38 cellular contexts compared by ENCODE assay signal in genomic region chr11:34522188-34522587, GRCh38. TPM values are rescaled to one million over a fixed set of nuclear protein-coding genes. Genes with fewer than 3 reads are reported as not detected.
"Had no signal": no experiment of that assay in that cellular context is flagged by ENCODE, and none has a peak within 500 bp of the region (broad histone marks: within the 10 kb centered on the region; RNA-seq: fewer than 3 reads in every experiment).

No MANE protein-coding gene starts in this region.

- H3K4me1 ChIP-seq: ascending aorta had no signal

- H3K4me3 Mint-ChIP-seq: activated B cell treated with CpG ODN at 0.5 μM for 24 hours; activated CD4-positive, alpha-beta memory T cell treated with anti-CD3 and anti-CD28 coated beads for 36 hours; activated CD4-positive, alpha-beta T cell treated with anti-CD3 and anti-CD28 coated beads, Interleukin-2, amount 10 ng/mL, durations not matched to agents 24 days and 14 days; activated CD8-positive, alpha-beta T cell treated with anti-CD3 and anti-CD28 coated beads for 36 hours; activated naive CD4-positive, alpha-beta T cell treated with anti-CD3 and anti-CD28 coated beads, Interleukin-2, amount 10 ng/mL, durations not matched to agents 7 days and 5 days; activated naive CD4-positive, alpha-beta T cell treated with anti-CD3 and anti-CD28 coated beads, Interleukin-2, amount 50 U/mL, for 24 hours; activated naive CD8-positive, alpha-beta T cell; activated naive CD8-positive, alpha-beta T cell treated with anti-CD3 and anti-CD28 coated beads, Interleukin-2, amount 10 ng/mL, durations not matched to agents 7 days and 5 days; activated naive CD8-positive, alpha-beta T cell treated with anti-CD3 and anti-CD28 coated beads, Interleukin-2, amount 50 U/mL, for 24 hours; activated T-cell treated with anti-CD3 and anti-CD28 coated beads, Interleukin-2, amount 50 U/mL, for 4 hours; activated T-cell treated with anti-CD3 and anti-CD28 coated beads, Interleukin-2, amount 50 U/mL, for 72 hours; activated T-helper 1 cell treated with anti-CD3 and anti-CD28 coated beads, Interleukin-12 subunit alpha, Interleukin-12 subunit beta, Interleukin-2, Interleukin-4 antibody, amounts not matched to agents 30 ng/mL and 10 ng/mL and 1 ng/mL, durations not matched to agents 14 hours and 24 hours and 36 hours; activated T-helper 17 cell treated with anti-CD3 and anti-CD28 coated beads, Interleukin-2, amount 50 U/mL, for 72 hours; brain; central memory CD8-positive, alpha-beta T cell; T-helper 1 cell treated with Interleukin-12 subunit alpha and Interleukin-12 subunit beta and Interleukin-4 antibody, amounts not matched to agents 30 μg/mL and 1 μg/mL, for 36 hours; T-helper 2 cell treated with Interferon-gamma antibody and Interleukin-4, amounts not matched to agents 5 μg/mL and 100 μg/mL, for 36 hours had no signal

- H3K36me3 Mint-ChIP-seq: activated CD4-positive, alpha-beta memory T cell treated with anti-CD3 and anti-CD28 coated beads for 36 hours; activated naive CD4-positive, alpha-beta T cell treated with anti-CD3 and anti-CD28 coated beads, Interleukin-2, amount 10 ng/mL, durations not matched to agents 7 days and 5 days; activated naive CD4-positive, alpha-beta T cell treated with anti-CD3 and anti-CD28 coated beads, Interleukin-2, amount 50 U/mL, for 24 hours; activated naive CD8-positive, alpha-beta T cell; activated naive CD8-positive, alpha-beta T cell treated with anti-CD3 and anti-CD28 coated beads, Interleukin-2, amount 10 ng/mL, durations not matched to agents 7 days and 5 days; brain had no signal

- H3K27ac Mint-ChIP-seq: activated B cell treated with CpG ODN at 0.5 μM for 24 hours; activated CD4-positive, alpha-beta memory T cell treated with anti-CD3 and anti-CD28 coated beads for 36 hours; activated CD4-positive, alpha-beta T cell treated with anti-CD3 and anti-CD28 coated beads, Interleukin-2, amount 10 ng/mL, durations not matched to agents 24 days and 14 days; activated CD8-positive, alpha-beta T cell treated with anti-CD3 and anti-CD28 coated beads for 36 hours; activated naive CD4-positive, alpha-beta T cell treated with anti-CD3 and anti-CD28 coated beads, Interleukin-2, amount 10 ng/mL, durations not matched to agents 7 days and 5 days; activated naive CD4-positive, alpha-beta T cell treated with anti-CD3 and anti-CD28 coated beads, Interleukin-2, amount 50 U/mL, for 24 hours; activated naive CD8-positive, alpha-beta T cell; activated naive CD8-positive, alpha-beta T cell treated with anti-CD3 and anti-CD28 coated beads, Interleukin-2, amount 10 ng/mL, durations not matched to agents 7 days and 5 days; activated naive CD8-positive, alpha-beta T cell treated with anti-CD3 and anti-CD28 coated beads, Interleukin-2, amount 50 U/mL, for 24 hours; activated T-cell treated with anti-CD3 and anti-CD28 coated beads, Interleukin-2, amount 50 U/mL, for 72 hours; activated T-helper 1 cell treated with anti-CD3 and anti-CD28 coated beads, Interleukin-12 subunit alpha, Interleukin-12 subunit beta, Interleukin-2, Interleukin-4 antibody, amounts not matched to agents 30 ng/mL and 10 ng/mL and 1 ng/mL, durations not matched to agents 14 hours and 24 hours and 36 hours; activated T-helper 17 cell treated with anti-CD3 and anti-CD28 coated beads, Interleukin-2, amount 50 U/mL, for 72 hours; brain; T-helper 1 cell treated with Interleukin-12 subunit alpha and Interleukin-12 subunit beta and Interleukin-4 antibody, amounts not matched to agents 30 μg/mL and 1 μg/mL, for 36 hours; T-helper 2 cell treated with Interferon-gamma antibody and Interleukin-4, amounts not matched to agents 5 μg/mL and 100 μg/mL, for 36 hours had no signal

- H3K27ac ChIP-seq: ascending aorta, cardiac muscle cell, VCaP had no signal

- H3K27me3 ChIP-seq: ascending aorta, cardiac muscle cell had no signal

- H3K9me3 ChIP-seq: ascending aorta had no signal

- DNase-seq: activated B cell treated with CpG ODN at 0.5 μM for 24 hours; activated CD4-positive, alpha-beta memory T cell treated with anti-CD3 and anti-CD28 coated beads for 36 hours; activated CD4-positive, alpha-beta T cell treated with anti-CD3 and anti-CD28 coated beads for 4 hours; activated CD4-positive, alpha-beta T cell treated with anti-CD3 and anti-CD28 coated beads, Interleukin-2, amount 10 ng/mL, durations not matched to agents 24 days and 14 days; activated CD4-positive, alpha-beta T cell treated with anti-CD3 and anti-CD28 coated beads, Interleukin-2, amount 50 U/mL, for 1 hour; activated CD4-positive, alpha-beta T cell treated with anti-CD3 and anti-CD28 coated beads, Interleukin-2, amount 50 U/mL, for 4 hours; activated CD4-positive, CD25-positive, alpha-beta regulatory T cell treated with anti-CD3 and anti-CD28 coated beads, Interleukin-2, amount 50 U/mL, for 72 hours; activated CD8-positive, alpha-beta memory T cell treated with anti-CD3 and anti-CD28 coated beads, Interleukin-2, amount 50 U/mL, for 4 hours; activated CD8-positive, alpha-beta T cell treated with anti-CD3 and anti-CD28 coated beads for 36 hours; activated effector memory CD4-positive, alpha-beta T cell treated with Interleukin-2 at 50 U/mL for 16 hours; activated gamma-delta T cell; activated naive CD4-positive, alpha-beta T cell treated with anti-CD3 and anti-CD28 coated beads, Interleukin-2, amount 10 ng/mL, durations not matched to agents 7 days and 5 days; activated naive CD4-positive, alpha-beta T cell treated with Interleukin-2 at 50 U/mL for 16 hours; activated naive CD8-positive, alpha-beta T cell treated with anti-CD3 and anti-CD28 coated beads, Interleukin-2, amount 10 ng/mL, durations not matched to agents 7 days and 5 days; activated naive CD8-positive, alpha-beta T cell treated with anti-CD3 and anti-CD28 coated beads, Interleukin-2, amount 50 U/mL, for 24 hours; activated T-cell treated with anti-CD3 and anti-CD28 coated beads for 4 hours; activated T-cell treated with anti-CD3 and anti-CD28 coated beads, Interleukin-2, amount 50 U/mL, for 1 hour; activated T-cell treated with anti-CD3 and anti-CD28 coated beads, Interleukin-2, amount 50 U/mL, for 4 hours; activated T-cell treated with anti-CD3 and anti-CD28 coated beads, Interleukin-2, amount 50 U/mL, for 72 hours; amygdala; anterior cingulate cortex; caudate nucleus; cerebellar nuclear complex; T-helper 1 cell; T-helper 2 cell; T-helper 9 cell had no signal

- H3K36me3 ChIP-seq: ascending aorta, cardiac muscle cell had no signal

- ATAC-seq: activated CD8-positive, alpha-beta T cell treated with anti-CD3 and anti-CD28 coated beads for 36 hours; activated naive CD8-positive, alpha-beta T cell treated with anti-CD3 and anti-CD28 coated beads, Interleukin-2, amount 50 U/mL, for 24 hours; activated T-cell treated with anti-CD3 and anti-CD28 coated beads, Interleukin-2, amount 50 U/mL, for 4 hours; activated T-cell treated with anti-CD3 and anti-CD28 coated beads, Interleukin-2, amount 50 U/mL, for 72 hours; activated T-helper 17 cell treated with anti-CD3 and anti-CD28 coated beads, Interleukin-2, amount 50 U/mL, for 72 hours had no signal

- H3K4me1 Mint-ChIP-seq: activated B cell treated with CpG ODN at 0.5 μM for 24 hours; activated naive CD4-positive, alpha-beta T cell treated with anti-CD3 and anti-CD28 coated beads, Interleukin-2, amount 10 ng/mL, durations not matched to agents 7 days and 5 days; activated naive CD4-positive, alpha-beta T cell treated with anti-CD3 and anti-CD28 coated beads, Interleukin-2, amount 50 U/mL, for 24 hours; activated naive CD8-positive, alpha-beta T cell treated with anti-CD3 and anti-CD28 coated beads, Interleukin-2, amount 10 ng/mL, durations not matched to agents 7 days and 5 days; activated naive CD8-positive, alpha-beta T cell treated with anti-CD3 and anti-CD28 coated beads, Interleukin-2, amount 50 U/mL, for 24 hours; activated T-helper 17 cell treated with anti-CD3 and anti-CD28 coated beads, Interleukin-2, amount 50 U/mL, for 72 hours; brain; central memory CD8-positive, alpha-beta T cell had no signal

- H3K9me3 Mint-ChIP-seq: activated B cell treated with CpG ODN at 0.5 μM for 24 hours; activated CD4-positive, alpha-beta memory T cell treated with anti-CD3 and anti-CD28 coated beads for 36 hours; activated CD4-positive, alpha-beta T cell treated with anti-CD3 and anti-CD28 coated beads, Interleukin-2, amount 10 ng/mL, durations not matched to agents 24 days and 14 days; activated CD8-positive, alpha-beta T cell treated with anti-CD3 and anti-CD28 coated beads for 36 hours; activated naive CD4-positive, alpha-beta T cell treated with anti-CD3 and anti-CD28 coated beads, Interleukin-2, amount 10 ng/mL, durations not matched to agents 7 days and 5 days; activated naive CD4-positive, alpha-beta T cell treated with anti-CD3 and anti-CD28 coated beads, Interleukin-2, amount 50 U/mL, for 24 hours; activated naive CD8-positive, alpha-beta T cell treated with anti-CD3 and anti-CD28 coated beads, Interleukin-2, amount 10 ng/mL, durations not matched to agents 7 days and 5 days; activated naive CD8-positive, alpha-beta T cell treated with anti-CD3 and anti-CD28 coated beads, Interleukin-2, amount 50 U/mL, for 24 hours; activated T-cell treated with anti-CD3 and anti-CD28 coated beads, Interleukin-2, amount 50 U/mL, for 4 hours; activated T-cell treated with anti-CD3 and anti-CD28 coated beads, Interleukin-2, amount 50 U/mL, for 72 hours; activated T-helper 1 cell treated with anti-CD3 and anti-CD28 coated beads, Interleukin-12 subunit alpha, Interleukin-12 subunit beta, Interleukin-2, Interleukin-4 antibody, amounts not matched to agents 30 ng/mL and 10 ng/mL and 1 ng/mL, durations not matched to agents 14 hours and 24 hours and 36 hours; activated T-helper 17 cell treated with anti-CD3 and anti-CD28 coated beads, Interleukin-2, amount 50 U/mL, for 72 hours; central memory CD8-positive, alpha-beta T cell; T-helper 1 cell treated with Interleukin-12 subunit alpha and Interleukin-12 subunit beta and Interleukin-4 antibody, amounts not matched to agents 30 μg/mL and 1 μg/mL, for 36 hours; T-helper 2 cell treated with Interferon-gamma antibody and Interleukin-4, amounts not matched to agents 5 μg/mL and 100 μg/mL, for 36 hours had no signal

- H3K4me3 ChIP-seq: ascending aorta, cardiac muscle cell had no signal

- H3K27me3 Mint-ChIP-seq: activated CD4-positive, alpha-beta memory T cell treated with anti-CD3 and anti-CD28 coated beads for 36 hours; activated naive CD4-positive, alpha-beta T cell treated with anti-CD3 and anti-CD28 coated beads, Interleukin-2, amount 50 U/mL, for 24 hours; brain had no signal

RNA-seq across cellular contexts. Expression of gene ELF5, which starts 8.6 kb away (rescaled TPM):
- total RNA-seq: activated B cell treated with CpG ODN at 0.5 μM for 24 hours; activated CD4-positive, alpha-beta memory T cell treated with anti-CD3 and anti-CD28 coated beads for 36 hours; activated CD4-positive, alpha-beta T cell treated with anti-CD3 and anti-CD28 coated beads, Interleukin-2, amount 10 ng/mL, durations not matched to agents 24 days and 14 days; activated CD8-positive, alpha-beta memory T cell treated with anti-CD3 and anti-CD28 coated beads for 36 hours; activated CD8-positive, alpha-beta T cell treated with anti-CD3 and anti-CD28 coated beads for 36 hours; activated naive CD8-positive, alpha-beta T cell treated with anti-CD3 and anti-CD28 coated beads, Interleukin-2, amount 10 ng/mL, durations not matched to agents 7 days and 5 days; activated T-cell treated with anti-CD3 and anti-CD28 coated beads, Interleukin-2, amount 50 U/mL, for 4 hours; activated T-cell treated with anti-CD3 and anti-CD28 coated beads, Interleukin-2, amount 50 U/mL, for 72 hours; activated T-helper 1 cell treated with anti-CD3 and anti-CD28 coated beads, Interleukin-12 subunit alpha, Interleukin-12 subunit beta, Interleukin-2, Interleukin-4 antibody, amounts not matched to agents 30 ng/mL and 10 ng/mL and 1 ng/mL, durations not matched to agents 14 hours and 24 hours and 36 hours; activated T-helper 17 cell treated with anti-CD3 and anti-CD28 coated beads, Interleukin-2, amount 50 U/mL, for 72 hours; ascending aorta; cardiac muscle cell had no signal
- polyA plus RNA-seq: cardiac muscle cell had no signal
